ENCODE assay signal across 6 cellular contexts in genomic region chr19:7068599-7068998, GRCh38. TPM values are rescaled to one million over a fixed set of nuclear protein-coding genes. Genes with fewer than 3 reads are reported as not detected.
DNase-seq lines count a peak whose midpoint lies in the region; ATAC-seq, FAIRE-seq and TF ChIP-seq lines count a peak whose summit lies in the region.

No MANE protein-coding gene starts in this region.

- no peak for TF ChIP-seq POLR2A in suprapubic skin (IDR thresholded peaks at IDR 0.05)

- peak overlapping the region; percentile 75 for H3K27ac Mint-ChIP-seq in activated CD8-positive, alpha-beta memory T cell treated with anti-CD3 and anti-CD28 coated beads, Interleukin-2, amount 10 ng/mL, durations not matched to agents 7 days and 5 days
- no peak overlapping the region for H3K27ac Mint-ChIP-seq in endodermal cell

- peaks cover 27% of the 10 kb centered on the region for H3K36me3 Mint-ChIP-seq in activated CD8-positive, alpha-beta memory T cell treated with anti-CD3 and anti-CD28 coated beads, Interleukin-2, amount 10 ng/mL, durations not matched to agents 7 days and 5 days
- H3K36me3 Mint-ChIP-seq in endodermal cell (ENCODE audit: low read depth), result peaks cover 29% of the 10 kb centered on the region

- H3K36me3 ChIP-seq in endodermal cell (ENCODE audit: control insufficient read depth, insufficient read depth, low read length) (peaks cover 18% of the 10 kb centered on the region), suprapubic skin (peaks cover 23% of the 10 kb centered on the region), small intestine (ENCODE audit: control insufficient read depth in 2 of 2, insufficient read depth in 2 of 2, low read length in 2 of 2) (peaks cover 5 to 10% of the 10 kb centered on the region in 2 donors)

- H3K4me1 Mint-ChIP-seq in activated CD8-positive, alpha-beta memory T cell treated with anti-CD3 and anti-CD28 coated beads, Interleukin-2, amount 10 ng/mL, durations not matched to agents 7 days and 5 days, result peaks cover 22% of the 10 kb centered on the region
- H3K4me1 Mint-ChIP-seq in endodermal cell, result no peaks in the 10 kb centered on the region

- H3K9ac ChIP-seq in endodermal cell (ENCODE audit: extremely low read depth, low read length, poor library complexity, severe bottlenecking), result no peak overlapping the region

- 96% methylated on average over 6 of the region's 6 CpGs; no CpG with 5 or more reads in 1 of the 2 experiments for WGBS in endodermal cell (ENCODE audit: insufficient coverage in 1 of 2, insufficient read length in 1 of 2), 2 experiments
- 85% methylated on average over 6 of the region's 6 CpGs for WGBS in suprapubic skin
- 59 to 73% (median 65%) methylated on average over 6 of the region's 6 CpGs for WGBS in small intestine, 3 donors

- CTCF ChIA-PET in activated CD8-positive, alpha-beta memory T cell treated with anti-CD3 and anti-CD28 coated beads, Interleukin-2, amount 10 ng/mL, durations not matched to agents 7 days and 5 days (lab: Charles Lee), result interaction anchor here (0.5 to 2.7 kb wide), 5 partner anchors 31 to 281 kb away, joined by 3 to 11 read pairs (median 3); no protein-coding TSS in a partner anchor

- peaks cover 5% of the 10 kb centered on the region for H3K9me3 Mint-ChIP-seq in activated CD8-positive, alpha-beta memory T cell treated with anti-CD3 and anti-CD28 coated beads, Interleukin-2, amount 10 ng/mL, durations not matched to agents 7 days and 5 days (ENCODE audit: low read depth)
- H3K9me3 Mint-ChIP-seq in endodermal cell, result peaks cover 42% of the 10 kb centered on the region

- H3K4me1 ChIP-seq in endodermal cell (ENCODE audit: control insufficient read depth, insufficient read depth, low read length), result no peaks in the 10 kb centered on the region
- H3K4me1 ChIP-seq in suprapubic skin, result peaks cover 9% of the 10 kb centered on the region
- H3K4me1 ChIP-seq in small intestine (ENCODE audit: control insufficient read depth in 2 of 2, insufficient read depth in 1 of 2, low read depth in 1 of 2, low read length in 1 of 2), result peaks cover 2 to 4% of the 10 kb centered on the region in 2 donors

- FAIRE-seq in small intestine (lab: Jason Lieb, UNC), result no peak

- no peak for ATAC-seq in activated CD8-positive, alpha-beta memory T cell treated with anti-CD3 and anti-CD28 coated beads, Interleukin-2, amount 10 ng/mL, durations not matched to agents 7 days and 5 days
- ATAC-seq in HG02623 (IDR thresholded peaks at IDR 0.05; ENCODE audit: unreplicated experiment), result no peak

- peak overlapping the region; percentile 94 for H3K4me3 Mint-ChIP-seq in activated CD8-positive, alpha-beta memory T cell treated with anti-CD3 and anti-CD28 coated beads, Interleukin-2, amount 10 ng/mL, durations not matched to agents 7 days and 5 days
- peak overlapping the region; percentile 86 for H3K4me3 Mint-ChIP-seq in endodermal cell

- H3K27me3 Mint-ChIP-seq in activated CD8-positive, alpha-beta memory T cell treated with anti-CD3 and anti-CD28 coated beads, Interleukin-2, amount 10 ng/mL, durations not matched to agents 7 days and 5 days, result no peaks in the 10 kb centered on the region
- no peaks in the 10 kb centered on the region for H3K27me3 Mint-ChIP-seq in endodermal cell (ENCODE audit: insufficient read depth)

- no peak for TF ChIP-seq CTCF in endodermal cell (conservative IDR thresholded peaks at IDR 0.05)
- TF ChIP-seq CTCF in suprapubic skin (IDR thresholded peaks at IDR 0.05), result no peak

- no peak for DNase-seq in activated CD8-positive, alpha-beta memory T cell treated with anti-CD3 and anti-CD28 coated beads, Interleukin-2, amount 10 ng/mL, durations not matched to agents 7 days and 5 days
- no peak for DNase-seq in activated CD8-positive, alpha-beta memory T cell treated with anti-CD3 and anti-CD28 coated beads, Interleukin-2, amount 50 U/mL, for 4 hours
- DNase-seq in endodermal cell (no peak), suprapubic skin (ENCODE audit: low spot score in 2 of 2) (no peak), small intestine (no peak)

- no peak for TF ChIP-seq EP300 in suprapubic skin (IDR thresholded peaks at IDR 0.05)

- H3K27me3 ChIP-seq in endodermal cell (ENCODE audit: control insufficient read depth, insufficient read depth, low read length, poor library complexity, severe bottlenecking) (no peaks in the 10 kb centered on the region), suprapubic skin (no peaks in the 10 kb centered on the region), small intestine (ENCODE audit: control insufficient read depth in 2 of 2, insufficient read depth in 2 of 2, low read length in 2 of 2) (no peaks in the 10 kb centered on the region)

- H3K27ac ChIP-seq in endodermal cell (ENCODE audit: low read depth, low read length), result no peak overlapping the region
- no peak overlapping the region for H3K27ac ChIP-seq in suprapubic skin
- H3K27ac ChIP-seq in small intestine (ENCODE audit: low read depth in 1 of 2, low read length in 1 of 2), result peak overlapping the region in 1 of 2 donors; percentile 37

- H3K9me3 ChIP-seq in endodermal cell (ENCODE audit: control insufficient read depth, low read length) (peaks cover 21% of the 10 kb centered on the region), suprapubic skin (no peaks in the 10 kb centered on the region), small intestine (ENCODE audit: control insufficient read depth, low read depth) (no peaks in the 10 kb centered on the region)

- H3K4me3 ChIP-seq in endodermal cell (ENCODE audit: low read length) (peak overlapping the region; percentile 90), suprapubic skin (peak overlapping the region; percentile 94), small intestine (ENCODE audit: low read depth in 1 of 2, low read length in 2 of 2) (no peak overlapping the region)

RNA-seq across cellular contexts. Expression of gene ZNF557, which starts 0.9 kb away (rescaled TPM):
- total RNA-seq in activated CD8-positive, alpha-beta memory T cell treated with anti-CD3 and anti-CD28 coated beads, Interleukin-2, amount 10 ng/mL, durations not matched to agents 7 days and 5 days, result 10 to 100 TPM; 13.3 to 13.5 TPM
- total RNA-seq in endodermal cell, result 1 to 10 TPM; 8.3 to 9.8 TPM
- polyA plus RNA-seq in endodermal cell (2013, experiment 1 of 2), result 4.5 TPM
- polyA plus RNA-seq in endodermal cell (2013, experiment 2 of 2), result 4.8 TPM
- total RNA-seq in suprapubic skin, result 1 to 10 TPM; 6.7 to 9.9 (median 7.7) TPM
- 1 to 10 TPM; 1.9 to 2.7 (median 2.0) TPM for polyA plus RNA-seq in small intestine

RNA-seq across cellular contexts. Expression of gene MBD3L3, which starts 10.1 kb away (rescaled TPM):
- total RNA-seq in activated CD8-positive, alpha-beta memory T cell treated with anti-CD3 and anti-CD28 coated beads, Interleukin-2, amount 10 ng/mL, durations not matched to agents 7 days and 5 days, result not detected
- not detected for total RNA-seq in endodermal cell
- polyA plus RNA-seq in endodermal cell (2013, experiment 1 of 2), result not detected
- not detected for polyA plus RNA-seq in endodermal cell (2013, experiment 2 of 2)
- not detected for total RNA-seq in suprapubic skin
- not detected for polyA plus RNA-seq in small intestine

RNA-seq across cellular contexts. Expression of gene MBD3L2, which starts 19.5 kb away (rescaled TPM):
- total RNA-seq in activated CD8-positive, alpha-beta memory T cell treated with anti-CD3 and anti-CD28 coated beads, Interleukin-2, amount 10 ng/mL, durations not matched to agents 7 days and 5 days, result not detected
- total RNA-seq in endodermal cell, result not detected
- polyA plus RNA-seq in endodermal cell (2013, experiment 1 of 2), result not detected
- not detected for polyA plus RNA-seq in endodermal cell (2013, experiment 2 of 2)
- total RNA-seq in suprapubic skin, result not detected
- polyA plus RNA-seq in small intestine, result not detected

RNA-seq across cellular contexts. Expression of gene MBD3L4, which starts 28.6 kb away (rescaled TPM):
- not detected for total RNA-seq in activated CD8-positive, alpha-beta memory T cell treated with anti-CD3 and anti-CD28 coated beads, Interleukin-2, amount 10 ng/mL, durations not matched to agents 7 days and 5 days
- total RNA-seq in endodermal cell (not detected), suprapubic skin (not detected)
- polyA plus RNA-seq in endodermal cell (2013, experiment 1 of 2), result not detected
- polyA plus RNA-seq in endodermal cell (2013, experiment 2 of 2), result not detected
- polyA plus RNA-seq in small intestine, result not detected

RNA-seq across cellular contexts. Expression of gene MBD3L5, which starts 38.2 kb away (rescaled TPM):
- total RNA-seq in activated CD8-positive, alpha-beta memory T cell treated with anti-CD3 and anti-CD28 coated beads, Interleukin-2, amount 10 ng/mL, durations not matched to agents 7 days and 5 days, result not detected
- total RNA-seq in endodermal cell, result not detected
- not detected for polyA plus RNA-seq in endodermal cell (2013, experiment 1 of 2)
- polyA plus RNA-seq in endodermal cell (2013, experiment 2 of 2), result not detected
- total RNA-seq in suprapubic skin, result not detected
- polyA plus RNA-seq in small intestine, result not detected

Comparison
In these comparisons a context has a peak if more than half of its experiments do, and no peak if none do; other contexts are left out.
1. H3K4me3 ChIP-seq: peak in endodermal cell (single experiment) and suprapubic skin (single experiment); none in small intestine (0 of 2).